Comparison of ENCODE assay signal across 31 cellular contexts in the genomic region with DNA sequence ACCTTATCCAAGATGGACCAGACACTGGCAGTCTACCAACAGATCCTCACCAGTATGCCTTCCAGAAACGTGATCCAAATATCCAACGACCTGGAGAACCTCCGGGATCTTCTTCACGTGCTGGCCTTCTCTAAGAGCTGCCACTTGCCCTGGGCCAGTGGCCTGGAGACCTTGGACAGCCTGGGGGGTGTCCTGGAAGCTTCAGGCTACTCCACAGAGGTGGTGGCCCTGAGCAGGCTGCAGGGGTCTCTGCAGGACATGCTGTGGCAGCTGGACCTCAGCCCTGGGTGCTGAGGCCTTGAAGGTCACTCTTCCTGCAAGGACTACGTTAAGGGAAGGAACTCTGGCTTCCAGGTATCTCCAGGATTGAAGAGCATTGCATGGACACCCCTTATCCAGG. TPM values are rescaled to one million over a fixed set of nuclear protein-coding genes. Genes with fewer than 3 reads are reported as not detected.
"Had no signal": no experiment of that assay in that cellular context is flagged by ENCODE, and none has a peak within 500 bp of the region (broad histone marks: within the 10 kb centered on the region; RNA-seq: fewer than 3 reads in every experiment).

No MANE protein-coding gene starts in this region.

- H3K9me3 Mint-ChIP-seq: dendritic cell treated with granulocyte-macrophage colony-stimulating factor and Interleukin-4, amounts not matched to agents 40 ng/mL and 50 ng/mL, for 4 days; effector memory CD8-positive, alpha-beta T cell; mesothelial cell of epicardium had no signal

- H3K36me3 Mint-ChIP-seq: mesothelial cell of epicardium had no signal

- H3K4me1 ChIP-seq: gastrocnemius medialis, heart right ventricle, lower lobe of right lung had no signal

- ATAC-seq: effector memory CD8-positive, alpha-beta T cell; esophagus mucosa; gastrocnemius medialis; heart right ventricle; left cardiac atrium; left lung; left ventricle myocardium superior; lower lobe of right lung; mucosa of descending colon had no signal

- DNase-seq: colonic mucosa; cortex of kidney; effector CD8-positive, alpha-beta T cell; effector memory CD8-positive, alpha-beta T cell; endodermal cell; erythroblast; esophagus squamous epithelium; foreskin fibroblast; foreskin melanocyte; gastrocnemius medialis; glutamatergic neuron; heart right ventricle; hippocampal formation; left cardiac atrium; left lung; left ventricle myocardium superior; lower lobe of right lung; mesenchymal stem cell; mucosa of descending colon had no signal

- H3K36me3 ChIP-seq: colonic mucosa, esophagus squamous epithelium, gastrocnemius medialis, heart right ventricle, left lung, lower lobe of right lung had no signal

- H3K4me3 Mint-ChIP-seq: dendritic cell treated with granulocyte-macrophage colony-stimulating factor and Interleukin-4, amounts not matched to agents 40 ng/mL and 50 ng/mL, for 4 days; effector memory CD8-positive, alpha-beta T cell; endodermal cell; mesothelial cell of epicardium had no signal

- FAIRE-seq: endometrium, islet of Langerhans, keratinocyte had no signal

- H3K27ac Mint-ChIP-seq: dendritic cell treated with granulocyte-macrophage colony-stimulating factor and Interleukin-4, amounts not matched to agents 40 ng/mL and 50 ng/mL, for 4 days; endodermal cell; mesothelial cell of epicardium had no signal

- H3K27ac ChIP-seq: colonic mucosa, epithelial cell of prostate, esophagus squamous epithelium, gastrocnemius medialis, heart right ventricle, left lung, lower lobe of right lung had no signal

- H3K4me3 ChIP-seq: colonic mucosa, esophagus squamous epithelium, gastrocnemius medialis, heart right ventricle, left lung, lower lobe of right lung, mucosa of descending colon had no signal

- H3K27me3 ChIP-seq: colonic mucosa, esophagus squamous epithelium, left lung had no signal

- H3K9me3 ChIP-seq: colonic mucosa, esophagus squamous epithelium, gastrocnemius medialis, heart right ventricle, left lung, lower lobe of right lung, mucosa of descending colon had no signal

RNA-seq across cellular contexts. Expression of gene LEP, which starts 13.4 kb away (rescaled TPM):
- total RNA-seq: dermis microvascular lymphatic vessel endothelial cell, endodermal cell, esophagus squamous epithelium, glomerular endothelial cell, kidney epithelial cell, lower lobe of right lung, lung microvascular endothelial cell, mesothelial cell of epicardium, myocyte had no signal
